Comparison of ENCODE assay signal across 9 cellular contexts in genomic region chr21:41142051-41142795, GRCh38. TPM values are rescaled to one million over a fixed set of nuclear protein-coding genes. Genes with fewer than 3 reads are reported as not detected.
DNase-seq lines count a peak whose midpoint lies in the region; ATAC-seq and TF ChIP-seq lines count a peak whose summit lies in the region.
"Had no signal": no experiment of that assay in that cellular context is flagged by ENCODE, and none has a peak within 500 bp of the region (broad histone marks: within the 10 kb centered on the region; RNA-seq: fewer than 3 reads in every experiment).

No MANE protein-coding gene starts in this region.

- H3K27ac Mint-ChIP-seq in activated naive CD8-positive, alpha-beta T cell treated with anti-CD3 and anti-CD28 coated beads, Interleukin-2, amount 50 U/mL, for 24 hours, result no peak overlapping the region
- H3K27ac Mint-ChIP-seq in CD8-positive, alpha-beta memory T cell, result no peak overlapping the region

- no peaks in the 10 kb centered on the region for H4K20me1 ChIP-seq in MM.1S (ENCODE audit: insufficient read depth, low read length)

- no peaks in the 10 kb centered on the region for H3K4me1 Mint-ChIP-seq in activated naive CD8-positive, alpha-beta T cell treated with anti-CD3 and anti-CD28 coated beads, Interleukin-2, amount 50 U/mL, for 24 hours
- H3K4me1 Mint-ChIP-seq in CD8-positive, alpha-beta memory T cell, result no peaks in the 10 kb centered on the region

- POLR2A ChIA-PET in CD8-positive, alpha-beta memory T cell (lab: Charles Lee), result no interaction called here

- H3K4me2 ChIP-seq in MM.1S (ENCODE audit: low read depth, low read length), result no peak overlapping the region

- CTCF ChIA-PET in CD8-positive, alpha-beta memory T cell (lab: Charles Lee), result no interaction called here

- no peaks in the 10 kb centered on the region for H3K9me3 ChIP-seq in MM.1S (replicated peaks; ENCODE audit: insufficient read depth, low read length)
- no peaks in the 10 kb centered on the region for H3K9me3 ChIP-seq in CD8-positive, alpha-beta memory T cell (ENCODE audit: low read length)

- H3K9me2 ChIP-seq in MM.1S (replicated peaks; ENCODE audit: insufficient read depth, low read length), result no peaks in the 10 kb centered on the region

- no peak for ATAC-seq in activated naive CD8-positive, alpha-beta T cell treated with anti-CD3 and anti-CD28 coated beads, Interleukin-2, amount 50 U/mL, for 24 hours

- H2AFZ ChIP-seq in MM.1S (ENCODE audit: low read length), result no peak overlapping the region

- intact Hi-C loops in posterior vena cava (cut with DNase I), result no loop called here

- no peak overlapping the region for H3K27ac ChIP-seq in MM.1S (ENCODE audit: low read length)
- no peak overlapping the region for H3K27ac ChIP-seq in CD8-positive, alpha-beta memory T cell (ENCODE audit: low read depth, low read length)

- H3K4me3 ChIP-seq in fibroblast of pulmonary artery (replicated peaks; ENCODE audit: low read depth, low read length), result no peak overlapping the region
- no peak overlapping the region for H3K4me3 ChIP-seq in MM.1S (ENCODE audit: low read length)
- H3K4me3 ChIP-seq in CD8-positive, alpha-beta memory T cell (ENCODE audit: low read length), result no peak overlapping the region

- no peak overlapping the region for H3K4me3 Mint-ChIP-seq in activated naive CD8-positive, alpha-beta T cell treated with anti-CD3 and anti-CD28 coated beads, Interleukin-2, amount 50 U/mL, for 24 hours
- H3K4me3 Mint-ChIP-seq in CD8-positive, alpha-beta memory T cell, result no peak overlapping the region

- peaks cover 37% of the 10 kb centered on the region for H3K27me3 ChIP-seq in MM.1S (replicated peaks; ENCODE audit: insufficient read depth, low read length)
- H3K27me3 ChIP-seq in CD8-positive, alpha-beta memory T cell (ENCODE audit: insufficient read depth, low read length, poor library complexity, severe bottlenecking), result no peaks in the 10 kb centered on the region

- H3K9ac ChIP-seq in MM.1S (ENCODE audit: low read length), result no peak overlapping the region

- peaks cover 5% of the 10 kb centered on the region for H3K27me3 Mint-ChIP-seq in activated naive CD8-positive, alpha-beta T cell treated with anti-CD3 and anti-CD28 coated beads, Interleukin-2, amount 50 U/mL, for 24 hours
- peaks cover 2 to 14% of the 10 kb centered on the region in 2 donors for H3K27me3 Mint-ChIP-seq in CD8-positive, alpha-beta memory T cell

- no peaks in the 10 kb centered on the region for H3K36me3 Mint-ChIP-seq in activated naive CD8-positive, alpha-beta T cell treated with anti-CD3 and anti-CD28 coated beads, Interleukin-2, amount 50 U/mL, for 24 hours (ENCODE audit: low read depth)
- no peaks in the 10 kb centered on the region for H3K36me3 Mint-ChIP-seq in CD8-positive, alpha-beta memory T cell

- H3K79me2 ChIP-seq in MM.1S (ENCODE audit: low read length), result no peaks in the 10 kb centered on the region

- no peaks in the 10 kb centered on the region for H3K36me3 ChIP-seq in MM.1S (replicated peaks; ENCODE audit: insufficient read depth, low read length)
- H3K36me3 ChIP-seq in CD8-positive, alpha-beta memory T cell (ENCODE audit: insufficient read depth, low read length), result no peaks in the 10 kb centered on the region

- H3K4me1 ChIP-seq in MM.1S (ENCODE audit: low read length), result no peaks in the 10 kb centered on the region
- no peaks in the 10 kb centered on the region for H3K4me1 ChIP-seq in CD8-positive, alpha-beta memory T cell (ENCODE audit: insufficient read depth, low read length)

- H3K9me3 Mint-ChIP-seq in activated naive CD8-positive, alpha-beta T cell treated with anti-CD3 and anti-CD28 coated beads, Interleukin-2, amount 50 U/mL, for 24 hours, result no peaks in the 10 kb centered on the region
- no peaks in the 10 kb centered on the region for H3K9me3 Mint-ChIP-seq in CD8-positive, alpha-beta memory T cell

- DNase-seq in GM04503 (ENCODE audit: low read depth), result peak; percentile 65
- peak; percentile 70 for DNase-seq in NCI-H69 (lab: John Stamatoyannopoulos, UW)
- DNase-seq in fibroblast of pulmonary artery (ENCODE audit: low read depth), result peak; percentile 39
- DNase-seq in posterior vena cava (ENCODE audit: low spot score), result peak; percentile 76
- no peak for DNase-seq in MM.1S
- DNase-seq in activated naive CD8-positive, alpha-beta T cell treated with anti-CD3 and anti-CD28 coated beads, Interleukin-2, amount 50 U/mL, for 24 hours, result no peak
- no peak for DNase-seq in SKM-1 treated with dmso at 0.1 percent for 144 hours (lab: John Stamatoyannopoulos, UW; ENCODE audit: unreplicated experiment)
- no peak for DNase-seq in CD8-positive, alpha-beta memory T cell
- DNase-seq: activated CD8-positive, alpha-beta memory T cell treated with anti-CD3 and anti-CD28 coated beads, Interleukin-2, amount 50 U/mL, for 4 hours had no signal

- no peaks in the 10 kb centered on the region for H3F3A ChIP-seq in MM.1S (ENCODE audit: insufficient read depth, low read length)

- TF ChIP-seq CTCF in fibroblast of pulmonary artery (IDR thresholded peaks at IDR 0.05; ENCODE audit: low read length, missing control alignments) (no peak), MM.1S (IDR thresholded peaks at IDR 0.05; ENCODE audit: low read length) (no peak)

RNA-seq across cellular contexts. Expression of gene BACE2, which starts 25.7 kb away (rescaled TPM):
- total RNA-seq in posterior vena cava, result 100 to 1,000 TPM in 1 of 2 donors, 10 to 100 TPM in 1; 70.4 to 102 TPM
- total RNA-seq in CD8-positive, alpha-beta memory T cell, result 1 to 10 TPM in 1 of 2 experiments, under 1 TPM in 1; 0.44 to 1.1 TPM
- 0.58 TPM for polyA plus RNA-seq in CD8-positive, alpha-beta memory T cell

Comparison
In these comparisons a context has a peak if more than half of its experiments do, and no peak if none do; other contexts are left out.
1. DNase-seq: peak in GM04503 (single experiment), NCI-H69 (single experiment), fibroblast of pulmonary artery (single experiment) and posterior vena cava (single experiment); none in MM.1S (single experiment), activated naive CD8-positive, alpha-beta T cell treated with anti-CD3 and anti-CD28 coated beads, Interleukin-2, amount 50 U/mL, for 24 hours (single experiment), SKM-1 treated with dmso at 0.1 percent for 144 hours (single experiment) and CD8-positive, alpha-beta memory T cell (0 of 5).
2. RNA of gene BACE2, which starts 25.7 kb away (total RNA-seq): 70.4 to 102 TPM in posterior vena cava; 0.44 to 1.1 TPM in CD8-positive, alpha-beta memory T cell; every median in the first group is over 10 times any median in the second.